Comparison of ENCODE assay signal across 1 cellular context in genomic region chr11:62621567-62622470, GRCh38.
TF ChIP-seq lines count a peak whose summit lies in the region.

TSS of gene B3GAT3 (minus strand) at chr11:62621986. CDS start at chr11:62621947, 39 bp downstream.

TF ChIP-seq in HEK293, 187 proteins besides CTCF, POLR2A, EP300 and RAD21 (continued from another document):
- TF ChIP-seq ZBTB20 (tag by site-specific recombination; IDR thresholded peaks at IDR 0.05), result peak; percentile 73
- TF ChIP-seq ZNF350 (tag by site-specific recombination; IDR thresholded peaks at IDR 0.05), result no peak
- TF ChIP-seq ZNF776 (tag by site-specific recombination; IDR thresholded peaks at IDR 0.05; ENCODE audit: borderline replicate concordance), result no peak
- TF ChIP-seq ZNF529 (tag by site-specific recombination; IDR thresholded peaks at IDR 0.05; ENCODE audit: insufficient replicate concordance), result no peak
- no peak for TF ChIP-seq ZNF488 (tag by site-specific recombination; IDR thresholded peaks at IDR 0.05)
- TF ChIP-seq INSM2 (tag by site-specific recombination; IDR thresholded peaks at IDR 0.05), result 0 out of 2 replicates have a peak, but pooled peaks have one; percentile 37
- no peak for TF ChIP-seq ZNF148 (tag by site-specific recombination; IDR thresholded peaks at IDR 0.05; ENCODE audit: borderline replicate concordance)
- no peak for TF ChIP-seq ZNF514 (tag by site-specific recombination; IDR thresholded peaks at IDR 0.05)
- TF ChIP-seq ZNF561 (tag by site-specific recombination; IDR thresholded peaks at IDR 0.05; ENCODE audit: borderline replicate concordance), result peak; percentile 74; the same call in 1 of the 2 replicates
- TF ChIP-seq ZNF645 (tag by site-specific recombination; IDR thresholded peaks at IDR 0.05), result no peak
- TF ChIP-seq ZBTB26 (tag by site-specific recombination; optimal IDR thresholded peaks at IDR 0.05), result peak; percentile 87
- TF ChIP-seq ZNF433 (tag by site-specific recombination; IDR thresholded peaks at IDR 0.05; ENCODE audit: low read depth), result no peak
- no peak for TF ChIP-seq ZSCAN16 (tag by site-specific recombination; IDR thresholded peaks at IDR 0.05)
- no peak for TF ChIP-seq ZNF174 (tag by site-specific recombination; IDR thresholded peaks at IDR 0.05)
- no peak for TF ChIP-seq ZBTB8A (tag by site-specific recombination; IDR thresholded peaks at IDR 0.05)
- TF ChIP-seq TCF7L2 (IDR thresholded peaks at IDR 0.05; ENCODE audit: borderline replicate concordance, low read depth, low read length), result no peak
- no peak for TF ChIP-seq ZNF114 (tag by site-specific recombination; IDR thresholded peaks at IDR 0.05)
- no peak for TF ChIP-seq ZNF664 (tag by site-specific recombination; IDR thresholded peaks at IDR 0.05)
- TF ChIP-seq ZEB2 (tag by site-specific recombination; IDR thresholded peaks at IDR 0.05), result peak; percentile 96
- TF ChIP-seq ZNF670 (tag by site-specific recombination; IDR thresholded peaks at IDR 0.05; ENCODE audit: low read depth), result no peak
- peak; percentile 89 for TF ChIP-seq BCL11A (tag by site-specific recombination; IDR thresholded peaks at IDR 0.05; ENCODE audit: low read depth)
- TF ChIP-seq ZNF777 (tag by site-specific recombination; IDR thresholded peaks at IDR 0.05; ENCODE audit: borderline replicate concordance), result no peak
- 0 out of 2 replicates have a peak, but pooled peaks have one; percentile 16 for TF ChIP-seq ZNF501 (tag by site-specific recombination; IDR thresholded peaks at IDR 0.05)
- TF ChIP-seq ZNF280C (tag by site-specific recombination; IDR thresholded peaks at IDR 0.05), result no peak
- TF ChIP-seq ZNF175 (tag by site-specific recombination; IDR thresholded peaks at IDR 0.05), result no peak
- no peak for TF ChIP-seq ZNF24 (tag by site-specific recombination; IDR thresholded peaks at IDR 0.05)
- TF ChIP-seq ZNF624 (tag by site-specific recombination; IDR thresholded peaks at IDR 0.05), result no peak
- no peak for TF ChIP-seq ZNF513 (tag by site-specific recombination; IDR thresholded peaks at IDR 0.05)
- TF ChIP-seq ZNF239 (tag by site-specific recombination; IDR thresholded peaks at IDR 0.05), result no peak
- no peak for TF ChIP-seq ZSCAN23 (tag by site-specific recombination; IDR thresholded peaks at IDR 0.05)
- no peak for TF ChIP-seq ZNF280D (tag by site-specific recombination; IDR thresholded peaks at IDR 0.05)
- TF ChIP-seq BCL11B (tag by site-specific recombination; IDR thresholded peaks at IDR 0.05; ENCODE audit: low read depth), result peak; percentile 91
- no peak for TF ChIP-seq ZNF266 (tag by site-specific recombination; IDR thresholded peaks at IDR 0.05; ENCODE audit: low read depth)
- no peak for TF ChIP-seq ZNF133 (tag by site-specific recombination; IDR thresholded peaks at IDR 0.05)
